In genomic region chr6:149458196-149458595, GRCh38 we compare ENCODE assay signal across 16 cellular contexts. TPM values are rescaled to one million over a fixed set of nuclear protein-coding genes. Genes with fewer than 3 reads are reported as not detected.
"Had no signal": no experiment of that assay in that cellular context is flagged by ENCODE, and none has a peak within 500 bp of the region (broad histone marks: within the 10 kb centered on the region; RNA-seq: fewer than 3 reads in every experiment).

No MANE protein-coding gene starts in this region.

- ATAC-seq: mucosa of descending colon; naive thymus-derived CD8-positive, alpha-beta T cell; right cardiac atrium; stimulated activated naive B cell treated with anti-CD40 and anti-IgM and Interleukin-4, amounts not matched to agents 10 μg/mL and 1 μg/mL and 100 μg/mL, for 72 hours had no signal

- H3K4me3 ChIP-seq: coronary artery, heart left ventricle, mucosa of descending colon, smooth muscle cell had no signal

- H3K9me3 Mint-ChIP-seq: activated B cell treated with CpG ODN at 0.5 μM for 24 hours; naive thymus-derived CD8-positive, alpha-beta T cell; stimulated activated naive B cell treated with anti-CD40 and anti-IgM and Interleukin-4, amounts not matched to agents 10 μg/mL and 1 μg/mL and 100 μg/mL, for 72 hours had no signal

- H3K27ac Mint-ChIP-seq: activated B cell treated with CpG ODN at 0.5 μM for 24 hours; stimulated activated naive B cell treated with anti-CD40 and anti-IgM and Interleukin-4, amounts not matched to agents 10 μg/mL and 1 μg/mL and 100 μg/mL, for 72 hours had no signal

- DNase-seq: activated B cell treated with CpG ODN at 0.5 μM for 24 hours; activated naive CD4-positive, alpha-beta T cell; caudate nucleus; effector CD4-positive, alpha-beta T cell; heart left ventricle; mammary epithelial cell; mucosa of descending colon; naive thymus-derived CD8-positive, alpha-beta T cell; right cardiac atrium; stimulated activated naive B cell treated with anti-CD40 and anti-IgM and Interleukin-4, amounts not matched to agents 10 μg/mL and 1 μg/mL and 100 μg/mL, for 72 hours had no signal

- H3K27me3 Mint-ChIP-seq: activated B cell treated with CpG ODN at 0.5 μM for 24 hours; naive thymus-derived CD8-positive, alpha-beta T cell; stimulated activated naive B cell treated with anti-CD40 and anti-IgM and Interleukin-4, amounts not matched to agents 10 μg/mL and 1 μg/mL and 100 μg/mL, for 72 hours had no signal

- H3K4me2 ChIP-seq: smooth muscle cell had no signal

- FAIRE-seq: endothelial cell of umbilical vein, frontal cortex, islet of Langerhans had no signal

- H3K27ac ChIP-seq: coronary artery, heart left ventricle, neutrophil had no signal

- H3K36me3 ChIP-seq: neutrophil had no signal

- H3K9me3 ChIP-seq: heart left ventricle, mucosa of descending colon, neutrophil had no signal

- H3K4me3 Mint-ChIP-seq: activated B cell treated with CpG ODN at 0.5 μM for 24 hours; naive thymus-derived CD8-positive, alpha-beta T cell; stimulated activated naive B cell treated with anti-CD40 and anti-IgM and Interleukin-4, amounts not matched to agents 10 μg/mL and 1 μg/mL and 100 μg/mL, for 72 hours had no signal

RNA-seq across cellular contexts. Expression of gene ZC3H12D, which starts 26.6 kb away (rescaled TPM):
- total RNA-seq: endothelial cell of umbilical vein, smooth muscle cell had no signal
- polyA plus RNA-seq: smooth muscle cell had no signal
